ENCODE assay signal across 10 cellular contexts in genomic region chr20:48725589-48725991, GRCh38.
DNase-seq lines count a peak whose midpoint lies in the region; ATAC-seq and TF ChIP-seq lines count a peak whose summit lies in the region.
"Had no signal": no experiment of that assay in that cellular context is flagged by ENCODE, and none has a peak within 500 bp of the region (broad histone marks: within the 10 kb centered on the region; RNA-seq: fewer than 3 reads in every experiment).

No MANE protein-coding gene starts in this region.

- no peak for TF ChIP-seq CTCF in brain microvascular endothelial cell (IDR thresholded peaks at IDR 0.05; ENCODE audit: low read depth, low read length, missing control alignments)
- TF ChIP-seq CTCF in omental fat pad (IDR thresholded peaks at IDR 0.05), result no peak
- no peak for TF ChIP-seq CTCF in body of pancreas (IDR thresholded peaks at IDR 0.05)

- intact Hi-C loops in body of pancreas (cut with DNase I), result no loop called here

- ATAC-seq in omental fat pad (ENCODE audit: low FRiP score) (peak; percentile 23), body of pancreas (no peak), GM21360 (IDR thresholded peaks at IDR 0.05; ENCODE audit: unreplicated experiment) (no peak)

- peaks cover 15% of the 10 kb centered on the region for H3K4me1 ChIP-seq in body of pancreas
- H3K4me1 ChIP-seq: prostate gland had no signal

- WGBS in body of pancreas, 2 donors, result 70 to 90% methylated on average over 3 of the region's 3 CpGs

- H3K9me3 ChIP-seq in body of pancreas, result no peaks in the 10 kb centered on the region
- H3K9me3 ChIP-seq: prostate gland had no signal

- in situ Hi-C loops in brain microvascular endothelial cell (cut with HindIII; ENCODE audit: low pct_ligation_motif_present, low sequenced_read_pairs), result no loop called here
- in situ Hi-C loops in KBM-7 (cut with MboI; ENCODE audit: low pct_unique_long_range_greater_than_20kb, low sequenced_read_pairs), result no loop called here

- H3K27me3 ChIP-seq in brain microvascular endothelial cell (replicated peaks), result no peaks in the 10 kb centered on the region
- no peaks in the 10 kb centered on the region for H3K27me3 ChIP-seq in body of pancreas

- no peak overlapping the region for H3K27ac ChIP-seq in brain microvascular endothelial cell
- no peak overlapping the region for H3K27ac ChIP-seq in body of pancreas
- H3K27ac ChIP-seq: prostate gland had no signal

- TF ChIP-seq POLR2A in body of pancreas (IDR thresholded peaks at IDR 0.05), result no peak

- peak; percentile 40 for DNase-seq in EH (ENCODE audit: low read depth)
- peak; percentile 40 for DNase-seq in MV-4-11 (lab: John Stamatoyannopoulos, UW)
- peak; percentile 45 for DNase-seq in brain microvascular endothelial cell
- no peak for DNase-seq in omental fat pad (ENCODE audit: low spot score)
- DNase-seq in KBM-7, result no peak
- no peak for DNase-seq in NCI-H2029 treated with DMSO at 0.1 percent for 48 hours (lab: John Stamatoyannopoulos, UW)
- DNase-seq in body of pancreas, result no peak
- DNase-seq: amniotic stem cell had no signal

- H3K4me3 ChIP-seq in brain microvascular endothelial cell (ENCODE audit: low read depth, low read length) (no peak overlapping the region), body of pancreas (no peak overlapping the region)
- H3K4me3 ChIP-seq: prostate gland had no signal

- H3K36me3 ChIP-seq in brain microvascular endothelial cell (replicated peaks), result peaks cover 3% of the 10 kb centered on the region
- H3K36me3 ChIP-seq in body of pancreas (replicated peaks in 1 of 2; ENCODE audit: insufficient read depth in 1 of 2, low read depth in 2 of 2), result no peaks in the 10 kb centered on the region
- H3K36me3 ChIP-seq: prostate gland had no signal

Comparison
In these comparisons a context has a peak if more than half of its experiments do, and no peak if none do; other contexts are left out.
1. DNase-seq: peak in EH (single experiment), MV-4-11 (single experiment) and brain microvascular endothelial cell (single experiment); none in omental fat pad (single experiment), KBM-7 (single experiment), NCI-H2029 treated with DMSO at 0.1 percent for 48 hours (single experiment) and body of pancreas (0 of 4).